8 cellular contexts compared by ENCODE assay signal in the genomic region with DNA sequence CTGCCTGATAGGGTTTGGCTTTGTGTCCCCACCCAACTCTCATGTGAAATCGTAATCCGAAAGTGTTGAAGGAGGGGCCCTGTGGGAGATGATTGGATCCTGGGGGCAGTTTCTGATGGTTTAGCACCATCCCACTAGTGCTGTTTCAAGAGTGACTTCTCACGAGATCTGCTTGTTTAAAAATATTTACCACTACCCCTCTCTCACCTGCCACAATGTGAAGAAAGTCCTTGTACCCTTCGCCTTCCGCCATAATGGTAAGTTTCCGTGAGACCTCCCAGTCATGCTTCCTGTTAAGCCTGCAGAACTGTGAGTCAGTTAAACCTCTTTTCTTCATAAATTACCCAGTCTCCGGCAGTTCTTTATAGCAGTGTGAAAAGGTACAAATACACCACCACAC. TPM values are rescaled to one million over a fixed set of nuclear protein-coding genes. Genes with fewer than 3 reads are reported as not detected.
DNase-seq lines count a peak whose midpoint lies in the region; ATAC-seq lines count a peak whose summit lies in the region.

No MANE protein-coding gene starts in this region.

- no peak overlapping the region for H3K14ac ChIP-seq in trophoblast cell (ENCODE audit: low read length)

- H3K27ac ChIP-seq in mucosa of rectum (ENCODE audit: low read depth in 2 of 2, low read length in 2 of 2) (peak overlapping the region; percentile 6 to 46), trophoblast cell (ENCODE audit: low read depth, low read length) (no peak overlapping the region)

- ATAC-seq in GM21737 (IDR thresholded peaks at IDR 0.05; ENCODE audit: unreplicated experiment) (no peak), left cardiac atrium (no peak)

- H2AK5ac ChIP-seq in trophoblast cell (ENCODE audit: low read length): no peak overlapping the region

- H2BK5ac ChIP-seq in trophoblast cell (ENCODE audit: low read depth, low read length, poor library complexity): no peak overlapping the region

- no peak overlapping the region for H3K4ac ChIP-seq in trophoblast cell (ENCODE audit: low read depth, low read length)

- no peaks in the 10 kb centered on the region for H3K4me1 ChIP-seq in ES-I3 (ENCODE audit: insufficient read depth, low read length)
- peaks cover 3 to 18% of the 10 kb centered on the region in 2 donors for H3K4me1 ChIP-seq in mucosa of rectum (ENCODE audit: control insufficient read depth in 2 of 2, insufficient read depth in 2 of 2, low read length in 2 of 2)
- peaks cover 0 to 4% of the 10 kb centered on the region in 2 experiments for H3K4me1 ChIP-seq in trophoblast cell (ENCODE audit: control insufficient read depth in 1 of 2, insufficient read depth in 2 of 2, low read length in 2 of 2)

- H2AFZ ChIP-seq in trophoblast cell (ENCODE audit: insufficient read depth, low read length, poor library complexity): no peak overlapping the region

- DNase-seq in NCI-H2081 (lab: John Stamatoyannopoulos, UW) (peak; percentile 81 to 94), posterior vena cava (ENCODE audit: low spot score) (no peak), trophoblast cell (no peak), left cardiac atrium (no peak)
- DNase-seq in activated CD8-positive, alpha-beta memory T cell treated with anti-CD3 and anti-CD28 coated beads for 24 hours: peak; percentile 73

- H3K79me2 ChIP-seq in trophoblast cell (ENCODE audit: control insufficient read depth, insufficient read depth, low read length, poor library complexity): peaks cover 10% of the 10 kb centered on the region

- intact Hi-C loops in posterior vena cava (cut with DNase I) (no loop called here), left cardiac atrium (cut with DNase I) (no loop called here)

- H3K9me3 ChIP-seq in ES-I3 (ENCODE audit: control insufficient read depth, insufficient read depth, low read length): no peaks in the 10 kb centered on the region
- H3K9me3 ChIP-seq in mucosa of rectum (ENCODE audit: control insufficient read depth in 2 of 2, low read length in 2 of 2): no peaks in the 10 kb centered on the region
- no peaks in the 10 kb centered on the region for H3K9me3 ChIP-seq in trophoblast cell (ENCODE audit: insufficient read depth, low read depth, low read length)

- no peak overlapping the region for H3K4me2 ChIP-seq in trophoblast cell (ENCODE audit: low read length)

- H3K4me3 ChIP-seq in mucosa of rectum (ENCODE audit: low read length in 2 of 2) (peak overlapping the region in 1 of 2 donors; percentile 23), trophoblast cell (ENCODE audit: low read depth, low read length) (no peak overlapping the region)

- H3K18ac ChIP-seq in trophoblast cell (ENCODE audit: low read length): no peak overlapping the region

- H3K36me3 ChIP-seq in ES-I3 (ENCODE audit: insufficient read depth, low read length) (no peaks in the 10 kb centered on the region), mucosa of rectum (ENCODE audit: control insufficient read depth in 2 of 2, insufficient read depth in 2 of 2, low read length in 2 of 2) (no peaks in the 10 kb centered on the region), trophoblast cell (ENCODE audit: control insufficient read depth in 1 of 2, insufficient read depth in 2 of 2, low read length in 2 of 2) (peaks cover 0 to 2% of the 10 kb centered on the region in 2 experiments)

- no peak overlapping the region for H4K91ac ChIP-seq in trophoblast cell (ENCODE audit: low read depth, low read length)

- H4K12ac ChIP-seq in trophoblast cell (ENCODE audit: low read depth, low read length): no peak overlapping the region

- H3K9ac ChIP-seq in ES-I3 (ENCODE audit: low read depth, low read length) (peak overlapping the region; percentile 29; the same call in 1 of the 2 replicates), mucosa of rectum (ENCODE audit: low read depth in 1 of 2, low read length in 2 of 2) (no peak overlapping the region), trophoblast cell (ENCODE audit: low read length) (no peak overlapping the region)

- H3K27me3 ChIP-seq in mucosa of rectum (ENCODE audit: control insufficient read depth in 2 of 2, insufficient read depth in 2 of 2, low read length in 2 of 2) (no peaks in the 10 kb centered on the region), trophoblast cell (ENCODE audit: insufficient read depth, low read length) (no peaks in the 10 kb centered on the region)

- WGBS in trophoblast cell (ENCODE audit: extremely low coverage, insufficient coverage, insufficient read length): no CpG with 5 or more reads among the region's 7 CpGs

- no peak overlapping the region for H2BK12ac ChIP-seq in trophoblast cell (ENCODE audit: low read length)

- H4K8ac ChIP-seq in trophoblast cell (ENCODE audit: low read depth, low read length): no peak overlapping the region

- H3K23ac ChIP-seq in trophoblast cell (ENCODE audit: low read length): no peak overlapping the region

- no peak overlapping the region for H2BK120ac ChIP-seq in trophoblast cell (ENCODE audit: insufficient read depth, low read length, poor library complexity)

- peaks cover 10% of the 10 kb centered on the region for H3K79me1 ChIP-seq in trophoblast cell (ENCODE audit: low read length)

RNA-seq across cellular contexts. Expression of gene RFX3, which starts 2.7 kb away (rescaled TPM):
- total RNA-seq in posterior vena cava (1 to 10 TPM; 7.6 to 8.5 TPM), left cardiac atrium (1 to 10 TPM; 4.2 to 4.6 TPM)
- polyA plus RNA-seq in trophoblast cell (2013): 4.0 and 4.7 TPM in 2 replicates

Comparison
In these comparisons a context has a peak if more than half of its experiments do, and no peak if none do; other contexts are left out.
1. DNase-seq: peak in NCI-H2081 (2 of 2) and activated CD8-positive, alpha-beta memory T cell treated with anti-CD3 and anti-CD28 coated beads for 24 hours (single experiment); none in posterior vena cava (single experiment), trophoblast cell (0 of 2) and left cardiac atrium (single experiment).